Comparison of ENCODE assay signal across 25 cellular contexts in the genomic region with DNA sequence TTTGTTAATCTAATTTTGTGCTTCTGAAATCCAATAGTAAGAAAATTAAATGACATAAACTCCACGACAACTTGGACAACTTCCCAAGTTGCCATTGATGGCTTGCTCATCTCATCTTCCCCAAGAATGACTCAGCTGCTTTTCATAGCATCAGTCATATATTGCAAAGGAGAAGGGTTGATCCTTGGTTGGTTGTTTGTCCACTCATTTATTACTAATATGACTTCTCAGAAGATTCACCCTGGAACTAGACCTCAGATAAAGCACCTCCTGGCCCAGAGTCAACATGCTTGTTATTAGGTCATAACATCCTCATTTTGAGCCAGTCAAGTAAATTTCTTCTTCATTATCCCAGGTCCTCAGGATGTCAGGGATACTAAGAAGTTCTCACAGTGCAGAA. TPM values are rescaled to one million over a fixed set of nuclear protein-coding genes. Genes with fewer than 3 reads are reported as not detected.
DNase-seq lines count a peak whose midpoint lies in the region; ATAC-seq and TF ChIP-seq lines count a peak whose summit lies in the region.
"Had no signal": no experiment of that assay in that cellular context is flagged by ENCODE, and none has a peak within 500 bp of the region (broad histone marks: within the 10 kb centered on the region; RNA-seq: fewer than 3 reads in every experiment).

No MANE protein-coding gene starts in this region.

- H4K20me1 ChIP-seq in mammary epithelial cell (ENCODE audit: insufficient read depth, low read length) = no peaks in the 10 kb centered on the region

- H3K27me3 Mint-ChIP-seq in stimulated activated naive CD8-positive, alpha-beta T cell treated with anti-CD3 and anti-CD28 coated beads, Interleukin-15, amount 100 ng/mL, for 72 hours = peaks cover 17% of the 10 kb centered on the region

- H2AFZ ChIP-seq in mammary epithelial cell (ENCODE audit: low read depth, low read length) = no peak overlapping the region

- H3K9me3 Mint-ChIP-seq in stimulated activated naive CD8-positive, alpha-beta T cell treated with anti-CD3 and anti-CD28 coated beads, Interleukin-15, amount 100 ng/mL, for 72 hours = no peaks in the 10 kb centered on the region

- no peaks in the 10 kb centered on the region for H3K27me3 ChIP-seq in mammary epithelial cell (ENCODE audit: insufficient read depth, low read length)
- H3K27me3 ChIP-seq: BE2C, pancreas, tibial artery had no signal

- CTCF ChIA-PET in mammary epithelial cell (lab: Charles Lee; ENCODE audit: low non-redundant PET) = no interaction called here

- no peaks in the 10 kb centered on the region for H3K79me2 ChIP-seq in mammary epithelial cell (ENCODE audit: insufficient read depth, low read length)

- no peak overlapping the region for H3K4me3 ChIP-seq in mammary epithelial cell (replicated peaks in 1 of 3; ENCODE audit: insufficient read depth in 1 of 3, low read depth in 2 of 3, low read length in 3 of 3)
- H3K4me3 ChIP-seq: gastroesophageal sphincter, pancreas, tibial artery had no signal

- in situ Hi-C loops in mammary epithelial cell (cut with MboI; ENCODE audit: low sequenced_read_pairs in 2 of 2) = loop anchor here in 1 of 2 donors (5.0 kb wide), 1 partner anchor 45 kb away; no protein-coding TSS in a partner anchor

- no peak for TF ChIP-seq CTCF in mammary epithelial cell (conservative IDR thresholded peaks at IDR 0.05 in 1 of 2, IDR thresholded peaks at IDR 0.05 in 1 of 2; ENCODE audit: extremely low read depth in 1 of 2, insufficient read depth in 1 of 2, low read depth in 1 of 2, low read length in 2 of 2)

- H3K9ac ChIP-seq in mammary epithelial cell (ENCODE audit: insufficient read depth, low read length) = no peak overlapping the region

- BruUV-seq in mammary epithelial cell (replicated peaks; lab: Mats Ljungman, UMichigan) = no TSS peak

- no peak overlapping the region for H3K27ac ChIP-seq in mammary epithelial cell (ENCODE audit: insufficient read depth, low read depth, low read length)
- H3K27ac ChIP-seq: gastroesophageal sphincter, pancreas, tibial artery had no signal

- WGBS in mammary epithelial cell (ENCODE audit: low coverage, missing lambda C conversion rate) = 0% methylated on average over 1 of the region's 1 CpG

- no peaks in the 10 kb centered on the region for H3K4me1 Mint-ChIP-seq in stimulated activated naive CD8-positive, alpha-beta T cell treated with anti-CD3 and anti-CD28 coated beads, Interleukin-15, amount 100 ng/mL, for 72 hours
- H3K4me1 Mint-ChIP-seq: naive thymus-derived CD8-positive, alpha-beta T cell had no signal

- H3K4me3 Mint-ChIP-seq in stimulated activated naive CD8-positive, alpha-beta T cell treated with anti-CD3 and anti-CD28 coated beads, Interleukin-15, amount 100 ng/mL, for 72 hours = no peak overlapping the region
- H3K4me3 Mint-ChIP-seq: naive thymus-derived CD8-positive, alpha-beta T cell; stimulated activated naive B cell treated with anti-CD40 and anti-IgM and Interleukin-4, amounts not matched to agents 10 μg/mL and 1 μg/mL and 100 μg/mL, for 72 hours had no signal

- no peak for ATAC-seq in HG03135 (IDR thresholded peaks at IDR 0.05; ENCODE audit: unreplicated experiment)
- no peak for ATAC-seq in stimulated activated naive CD8-positive, alpha-beta T cell treated with anti-CD3 and anti-CD28 coated beads, Interleukin-15, amount 100 ng/mL, for 72 hours
- ATAC-seq: gastroesophageal sphincter; naive thymus-derived CD8-positive, alpha-beta T cell; pancreas; sciatic nerve; stimulated activated naive B cell treated with anti-CD40 and anti-IgM and Interleukin-4, amounts not matched to agents 10 μg/mL and 1 μg/mL and 100 μg/mL, for 72 hours had no signal

- dilution Hi-C loops in mammary epithelial cell (cut with HindIII; ENCODE audit: low sequenced_read_pairs) = no loop called here

- no peaks in the 10 kb centered on the region for H3K9me3 ChIP-seq in mammary epithelial cell (replicated peaks; ENCODE audit: insufficient read depth, low read length)
- H3K9me3 ChIP-seq: BE2C, gastroesophageal sphincter, pancreas, tibial artery had no signal

- H3K36me3 ChIP-seq in mammary epithelial cell (ENCODE audit: insufficient read depth, low read length) = no peaks in the 10 kb centered on the region
- H3K36me3 ChIP-seq: BE2C, gastroesophageal sphincter, pancreas, tibial artery had no signal

- intact Hi-C loops in mammary epithelial cell (cut with micrococcal nuclease) = no loop called here

- H3K4me1 ChIP-seq in mammary epithelial cell (ENCODE audit: insufficient read depth, low read length) = peaks cover 8% of the 10 kb centered on the region
- H3K4me1 ChIP-seq: BE2C, gastroesophageal sphincter, pancreas, tibial artery had no signal

- DNase-seq in LHCN-M2 (ENCODE audit: low read depth) (peak; percentile 79), mammary epithelial cell (peak; percentile 80), stromal cell of bone marrow (ENCODE audit: low read depth) (peak; percentile 1)
- DNase-seq in stimulated activated naive CD8-positive, alpha-beta T cell treated with anti-CD3 and anti-CD28 coated beads, Interleukin-15, amount 100 ng/mL, for 72 hours = no peak
- DNase-seq: activated CD4-positive, alpha-beta T cell treated with anti-CD3 and anti-CD28 coated beads, Interleukin-2, amount 50 U/mL, for 1 hour; activated gamma-delta T cell; BE2C; Calu3; caudate nucleus; EL; mesenchymal stem cell; naive thymus-derived CD8-positive, alpha-beta T cell; NCI-H1417 treated with DMSO at 0.1 percent for 48 hours; NCI-H69; pancreas; SIG-M5; stimulated activated naive B cell treated with anti-CD40 and anti-IgM and Interleukin-4, amounts not matched to agents 10 μg/mL and 1 μg/mL and 100 μg/mL, for 72 hours; tibial artery had no signal

- H3K27ac Mint-ChIP-seq in stimulated activated naive CD8-positive, alpha-beta T cell treated with anti-CD3 and anti-CD28 coated beads, Interleukin-15, amount 100 ng/mL, for 72 hours = no peak overlapping the region
- H3K27ac Mint-ChIP-seq: naive thymus-derived CD8-positive, alpha-beta T cell; stimulated activated naive B cell treated with anti-CD40 and anti-IgM and Interleukin-4, amounts not matched to agents 10 μg/mL and 1 μg/mL and 100 μg/mL, for 72 hours had no signal

- H3K4me2 ChIP-seq in mammary epithelial cell (ENCODE audit: insufficient read depth, low read depth, low read length) = no peak overlapping the region

RNA-seq across cellular contexts. Expression of a gene that starts 2.3 kb away (rescaled TPM):
- total RNA-seq in LHCN-M2 (2014; rRNA removed) = 0.32 and 0.69 TPM in 2 replicates
- polyA plus RNA-seq in LHCN-M2 (2012) = not detected
- total RNA-seq in mammary epithelial cell = not detected
- 0.58 TPM for polyA plus RNA-seq in mammary epithelial cell
- not detected for polyA minus RNA-seq in mammary epithelial cell
- total RNA-seq: Calu3; dermis microvascular lymphatic vessel endothelial cell; epithelial cell of proximal tubule; kidney epithelial cell; naive thymus-derived CD8-positive, alpha-beta T cell; pancreas; sciatic nerve; T-helper 1 cell treated with Interleukin-12 subunit alpha and Interleukin-12 subunit beta and Interleukin-4 antibody, amounts not matched to agents 30 ng/mL and 1 ng/mL, for 36 hours had no signal
- polyA plus RNA-seq: naive thymus-derived CD8-positive, alpha-beta T cell; pancreas had no signal

RNA-seq across cellular contexts. Expression of a gene that starts 16.1 kb away (rescaled TPM):
- not detected in 2 replicates for total RNA-seq in LHCN-M2 (2014; rRNA removed)
- polyA plus RNA-seq in LHCN-M2 (2012) = not detected
- total RNA-seq in mammary epithelial cell = not detected
- 0.19 TPM for polyA plus RNA-seq in mammary epithelial cell
- not detected for polyA minus RNA-seq in mammary epithelial cell
- total RNA-seq: Calu3; dermis microvascular lymphatic vessel endothelial cell; epithelial cell of proximal tubule; gastroesophageal sphincter; kidney epithelial cell; naive thymus-derived CD8-positive, alpha-beta T cell; pancreas; sciatic nerve; T-helper 1 cell treated with Interleukin-12 subunit alpha and Interleukin-12 subunit beta and Interleukin-4 antibody, amounts not matched to agents 30 ng/mL and 1 ng/mL, for 36 hours had no signal
- polyA plus RNA-seq: naive thymus-derived CD8-positive, alpha-beta T cell; pancreas had no signal

RNA-seq across cellular contexts. Expression of a gene that starts 17.4 kb away (rescaled TPM):
- total RNA-seq in LHCN-M2 (2014; rRNA removed) = not detected in 2 replicates
- not detected for polyA plus RNA-seq in LHCN-M2 (2012)
- not detected for total RNA-seq in mammary epithelial cell
- polyA plus RNA-seq in mammary epithelial cell = not detected
- not detected for polyA minus RNA-seq in mammary epithelial cell
- total RNA-seq: Calu3; dermis microvascular lymphatic vessel endothelial cell; epithelial cell of proximal tubule; gastroesophageal sphincter; kidney epithelial cell; naive thymus-derived CD8-positive, alpha-beta T cell; pancreas; sciatic nerve; T-helper 1 cell treated with Interleukin-12 subunit alpha and Interleukin-12 subunit beta and Interleukin-4 antibody, amounts not matched to agents 30 ng/mL and 1 ng/mL, for 36 hours had no signal
- polyA plus RNA-seq: naive thymus-derived CD8-positive, alpha-beta T cell; pancreas had no signal

RNA-seq across cellular contexts. Expression of a gene that starts 31.0 kb away (rescaled TPM):
- total RNA-seq in LHCN-M2 (2014; rRNA removed) (not detected in 2 replicates), mammary epithelial cell (not detected)
- polyA plus RNA-seq in LHCN-M2 (2012) = not detected
- polyA plus RNA-seq in mammary epithelial cell = not detected
- not detected for polyA minus RNA-seq in mammary epithelial cell
- total RNA-seq: Calu3; dermis microvascular lymphatic vessel endothelial cell; epithelial cell of proximal tubule; gastroesophageal sphincter; kidney epithelial cell; naive thymus-derived CD8-positive, alpha-beta T cell; pancreas; sciatic nerve; T-helper 1 cell treated with Interleukin-12 subunit alpha and Interleukin-12 subunit beta and Interleukin-4 antibody, amounts not matched to agents 30 ng/mL and 1 ng/mL, for 36 hours had no signal
- polyA plus RNA-seq: naive thymus-derived CD8-positive, alpha-beta T cell; pancreas had no signal

RNA-seq across cellular contexts. Expression of a gene that starts 40.3 kb away (rescaled TPM):
- total RNA-seq in LHCN-M2 (2014; rRNA removed) (not detected in 2 replicates), mammary epithelial cell (not detected)
- polyA plus RNA-seq in LHCN-M2 (2012) = not detected
- not detected for polyA plus RNA-seq in mammary epithelial cell
- polyA minus RNA-seq in mammary epithelial cell = not detected
- total RNA-seq: Calu3; dermis microvascular lymphatic vessel endothelial cell; epithelial cell of proximal tubule; gastroesophageal sphincter; kidney epithelial cell; naive thymus-derived CD8-positive, alpha-beta T cell; pancreas; sciatic nerve; T-helper 1 cell treated with Interleukin-12 subunit alpha and Interleukin-12 subunit beta and Interleukin-4 antibody, amounts not matched to agents 30 ng/mL and 1 ng/mL, for 36 hours had no signal
- polyA plus RNA-seq: naive thymus-derived CD8-positive, alpha-beta T cell; pancreas had no signal

Comparison
In these comparisons a context has a peak if more than half of its experiments do, and no peak if none do; other contexts are left out.
1. DNase-seq: peak in LHCN-M2 (single experiment), mammary epithelial cell (single experiment) and stromal cell of bone marrow (single experiment); none in stimulated activated naive CD8-positive, alpha-beta T cell treated with anti-CD3 and anti-CD28 coated beads, Interleukin-15, amount 100 ng/mL, for 72 hours (0 of 2).